In the genomic region with DNA sequence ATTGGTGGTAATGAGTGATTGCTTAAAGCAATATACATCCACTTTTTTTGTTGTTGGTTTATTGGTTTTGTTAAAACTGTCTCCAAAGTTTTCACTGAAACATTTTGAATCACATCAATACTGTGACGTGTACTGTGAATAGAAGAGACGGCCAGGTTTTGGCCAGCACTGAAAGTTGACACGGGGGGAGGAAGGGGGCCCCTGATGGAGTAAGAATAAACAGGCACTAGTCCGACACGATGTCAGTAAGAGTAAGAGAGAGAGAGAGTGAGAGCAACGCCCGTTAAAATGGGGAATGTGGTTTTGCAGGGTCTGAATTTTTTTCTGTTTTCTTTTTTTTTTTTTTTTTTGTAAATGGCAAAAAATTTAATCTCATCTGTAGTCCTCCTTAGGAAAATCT, we compare ENCODE assay signal across 19 cellular contexts. TPM values are rescaled to one million over a fixed set of nuclear protein-coding genes. Genes with fewer than 3 reads are reported as not detected.
DNase-seq lines count a peak whose midpoint lies in the region; ATAC-seq, FAIRE-seq and TF ChIP-seq lines count a peak whose summit lies in the region.
"Had no signal": no experiment of that assay in that cellular context is flagged by ENCODE, and none has a peak within 500 bp of the region (broad histone marks: within the 10 kb centered on the region; RNA-seq: fewer than 3 reads in every experiment).

No MANE protein-coding gene starts in this region.

- no peak overlapping the region for H3K4me3 Mint-ChIP-seq in activated naive CD4-positive, alpha-beta T cell treated with anti-CD3 and anti-CD28 coated beads, Interleukin-2, amount 50 U/mL, for 24 hours
- H3K4me3 Mint-ChIP-seq in T-cell, result no peak overlapping the region
- H3K4me3 Mint-ChIP-seq in natural killer cell, result no peak overlapping the region

- H3K4me3 ChIP-seq in heart right ventricle (no peak overlapping the region), coronary artery (no peak overlapping the region)
- H3K4me3 ChIP-seq: GM23248, K562 had no signal

- CTCF ChIA-PET in T-cell (lab: Charles Lee), result interaction anchor here in 1 of 2 donors (0.8 kb wide), 1 partner anchor 12 kb away, joined by 3 read pairs; no protein-coding TSS in a partner anchor

- DNase-seq in activated naive CD4-positive, alpha-beta T cell treated with anti-CD3 and anti-CD28 coated beads, Interleukin-2, amount 50 U/mL, for 72 hours (ENCODE audit: low spot score in 2 of 2), result no peak
- DNase-seq in T-cell, result no peak
- no peak for DNase-seq in heart right ventricle
- no peak for DNase-seq in natural killer cell
- DNase-seq in H54 (ENCODE audit: insufficient read length, low spot score), result no peak
- no peak for DNase-seq in coronary artery (ENCODE audit: low spot score)
- DNase-seq: DMS79; GM23248; NCI-H1048; NCI-H2107; NCI-H345; NCI-H69; NK-92 treated with Interleukin-12 subunit alpha and Interleukin-12 subunit beta, amount 100 ng/mL, for 24 hours; OCI-M1; RPMI8226 had no signal

- FAIRE-seq in H54 (lab: Jason Lieb, UNC), result no peak
- FAIRE-seq: G401.6, K562 had no signal

- peak overlapping the region; percentile 24 for H3K27ac Mint-ChIP-seq in activated naive CD4-positive, alpha-beta T cell treated with anti-CD3 and anti-CD28 coated beads, Interleukin-2, amount 50 U/mL, for 24 hours
- peak overlapping the region in 1 of 2 donors; percentile 91 for H3K27ac Mint-ChIP-seq in activated naive CD4-positive, alpha-beta T cell treated with anti-CD3 and anti-CD28 coated beads, Interleukin-2, amount 50 U/mL, for 72 hours
- H3K27ac Mint-ChIP-seq in T-cell (peak overlapping the region; percentile 31 to 37), natural killer cell (peak overlapping the region; percentile 60)

- TF ChIP-seq CTCF in heart right ventricle (IDR thresholded peaks at IDR 0.05) (no peak), natural killer cell (IDR thresholded peaks at IDR 0.05) (no peak), coronary artery (IDR thresholded peaks at IDR 0.05) (no peak)

- TF ChIP-seq POLR2A in H54 (IDR thresholded peaks at IDR 0.05; ENCODE audit: low read depth, low read length), result no peak

- H3K27ac ChIP-seq in heart right ventricle (peak overlapping the region in 2 of 10 donors; percentile 2 to 15), coronary artery (no peak overlapping the region)
- H3K27ac ChIP-seq: GM23248 had no signal

- peaks cover 0 to 26% (median 4%) of the 10 kb centered on the region in 9 donors for H3K4me1 ChIP-seq in heart right ventricle

- H3K36me3 Mint-ChIP-seq in activated naive CD4-positive, alpha-beta T cell treated with anti-CD3 and anti-CD28 coated beads, Interleukin-2, amount 50 U/mL, for 24 hours, result peaks cover 7% of the 10 kb centered on the region
- peaks cover 6 to 8% of the 10 kb centered on the region in 2 donors for H3K36me3 Mint-ChIP-seq in activated naive CD4-positive, alpha-beta T cell treated with anti-CD3 and anti-CD28 coated beads, Interleukin-2, amount 50 U/mL, for 72 hours
- H3K36me3 Mint-ChIP-seq in T-cell (peaks cover 32% of the 10 kb centered on the region), natural killer cell (peaks cover 18% of the 10 kb centered on the region)

- intact Hi-C loops in heart right ventricle (cut with DNase I), result no loop called here
- intact Hi-C loops in natural killer cell (cut with micrococcal nuclease), result no loop called here

- no peaks in the 10 kb centered on the region for H3K9me3 ChIP-seq in heart right ventricle

- POLR2A ChIA-PET in T-cell (lab: Charles Lee), result no interaction called here

- no peaks in the 10 kb centered on the region for H3K27me3 Mint-ChIP-seq in activated naive CD4-positive, alpha-beta T cell treated with anti-CD3 and anti-CD28 coated beads, Interleukin-2, amount 50 U/mL, for 24 hours
- H3K27me3 Mint-ChIP-seq in T-cell (no peaks in the 10 kb centered on the region), natural killer cell (ENCODE audit: low read depth in 2 of 2) (no peaks in the 10 kb centered on the region)

- 40 to 51% methylated on average over 7 of the region's 7 CpGs for WGBS in heart right ventricle, 2 donors

- H3K36me3 ChIP-seq in heart right ventricle, result peaks cover 0 to 81% (median 38%) of the 10 kb centered on the region in 9 donors

- ATAC-seq in activated naive CD4-positive, alpha-beta T cell treated with anti-CD3 and anti-CD28 coated beads, Interleukin-2, amount 50 U/mL, for 72 hours, result no peak
- ATAC-seq in T-cell (replicated peaks in 1 of 4) (no peak), heart right ventricle (peak in 7 of 8 donors; percentile 45 to 82 (median 67)), natural killer cell (no peak), GM19397 (IDR thresholded peaks at IDR 0.05; ENCODE audit: unreplicated experiment) (no peak)
- ATAC-seq: K562 had no signal

- H3K9me3 Mint-ChIP-seq in activated naive CD4-positive, alpha-beta T cell treated with anti-CD3 and anti-CD28 coated beads, Interleukin-2, amount 50 U/mL, for 24 hours, result no peaks in the 10 kb centered on the region
- no peaks in the 10 kb centered on the region for H3K9me3 Mint-ChIP-seq in activated naive CD4-positive, alpha-beta T cell treated with anti-CD3 and anti-CD28 coated beads, Interleukin-2, amount 50 U/mL, for 72 hours
- H3K9me3 Mint-ChIP-seq in T-cell (no peaks in the 10 kb centered on the region), natural killer cell (no peaks in the 10 kb centered on the region)

- H3K27me3 ChIP-seq in heart right ventricle, result no peaks in the 10 kb centered on the region

- no peaks in the 10 kb centered on the region for H3K4me1 Mint-ChIP-seq in activated naive CD4-positive, alpha-beta T cell treated with anti-CD3 and anti-CD28 coated beads, Interleukin-2, amount 50 U/mL, for 24 hours
- H3K4me1 Mint-ChIP-seq in T-cell (peaks cover 0 to 7% (median 0%) of the 10 kb centered on the region in 3 donors), natural killer cell (no peaks in the 10 kb centered on the region)

RNA-seq across cellular contexts. Expression of a gene that starts 14.7 kb away (rescaled TPM):
- 100 to 1,000 TPM in 1 of 2 donors, 10 to 100 TPM in 1; 89.2 to 140 TPM for total RNA-seq in activated naive CD4-positive, alpha-beta T cell treated with anti-CD3 and anti-CD28 coated beads, Interleukin-2, amount 50 U/mL, for 72 hours
- 100 to 1,000 TPM in 2 of 5 donors, 10 to 100 TPM in 3; 86.4 to 107 (median 97.3) TPM for total RNA-seq in T-cell
- total RNA-seq in heart right ventricle, result 100 to 1,000 TPM; 310 to 552 (median 467) TPM
- 100 to 1,000 TPM; 273 to 535 TPM for polyA plus RNA-seq in heart right ventricle
- 10 to 100 TPM; 38.0 to 54.0 (median 41.4) TPM for total RNA-seq in natural killer cell

RNA-seq across cellular contexts. Expression of a gene that starts 46.8 kb away (rescaled TPM):
- 1 to 10 TPM; 2.6 to 6.3 TPM for total RNA-seq in activated naive CD4-positive, alpha-beta T cell treated with anti-CD3 and anti-CD28 coated beads, Interleukin-2, amount 50 U/mL, for 72 hours
- total RNA-seq in T-cell (1 to 10 TPM; 1.6 to 4.1 (median 3.2) TPM), heart right ventricle (10 to 100 TPM in 6 of 10 donors, 1 to 10 TPM in 4; 9.2 to 13.7 (median 10.3) TPM), natural killer cell (1 to 10 TPM in 1 of 3 donors, under 1 TPM in 2; 0.56 to 2.2 (median 0.75) TPM)
- 10 to 100 TPM in 1 of 2 donors, 1 to 10 TPM in 1; 5.3 to 23.6 TPM for polyA plus RNA-seq in heart right ventricle

Comparison
In these comparisons a context has a peak if more than half of its experiments do, and no peak if none do; other contexts are left out.
1. ATAC-seq: peak in heart right ventricle (7 of 8); none in activated naive CD4-positive, alpha-beta T cell treated with anti-CD3 and anti-CD28 coated beads, Interleukin-2, amount 50 U/mL, for 72 hours (0 of 2), T-cell (0 of 4), natural killer cell (0 of 3) and GM19397 (single experiment).